Comparison of ENCODE assay signal across 8 cellular contexts in the genomic region with DNA sequence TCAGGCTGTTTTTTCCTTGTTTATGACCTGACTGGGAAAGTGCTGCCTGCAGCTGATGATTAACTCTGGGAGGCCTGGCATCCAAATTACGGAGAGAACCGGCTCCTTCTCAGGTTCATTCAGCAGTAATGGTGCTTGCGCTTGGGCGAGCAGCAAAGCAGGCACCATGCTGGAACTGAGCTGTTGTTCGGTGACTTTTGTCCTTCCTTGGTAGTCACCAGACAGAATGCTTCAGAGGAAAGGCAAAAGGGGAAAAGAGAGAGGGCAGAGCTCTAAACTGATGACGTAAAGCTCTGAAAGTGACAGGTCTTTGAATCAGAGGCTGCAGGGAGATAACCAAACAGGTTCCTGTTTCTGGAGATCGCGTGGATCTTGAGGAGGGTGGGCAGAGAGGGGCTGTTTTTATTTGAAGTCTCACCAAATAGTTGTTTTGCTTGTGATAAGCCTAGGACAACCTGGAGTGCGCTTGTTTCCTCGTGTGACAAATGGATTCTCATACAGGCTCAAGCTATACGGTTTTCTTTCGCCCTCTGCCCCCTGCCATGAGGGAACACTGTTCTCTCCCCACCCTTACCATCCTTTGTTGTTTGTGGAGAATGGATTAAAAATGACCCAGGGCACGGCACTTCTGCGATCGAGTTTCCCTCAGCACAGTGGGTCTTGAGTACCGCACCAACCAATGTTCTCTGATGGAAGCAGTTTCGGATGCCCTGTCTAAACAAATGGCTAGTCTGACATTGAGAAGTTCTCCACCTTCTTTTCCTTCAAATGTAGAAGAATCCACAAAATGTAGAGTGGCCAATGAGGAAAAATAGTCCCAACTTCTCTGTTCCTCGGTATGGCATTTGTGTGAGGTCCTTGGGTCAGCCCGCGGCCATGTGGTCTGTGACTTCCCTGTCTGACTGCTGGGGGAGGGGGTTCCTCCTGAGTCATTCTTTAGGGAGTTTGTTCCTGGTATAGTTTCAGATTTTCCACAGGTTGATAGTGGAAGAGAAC. TPM values are rescaled to one million over a fixed set of nuclear protein-coding genes. Genes with fewer than 3 reads are reported as not detected.
DNase-seq lines count a peak whose midpoint lies in the region; ATAC-seq and TF ChIP-seq lines count a peak whose summit lies in the region.

No MANE protein-coding gene starts in this region.

- TF ChIP-seq RAD21 in IMR-90 (IDR thresholded peaks at IDR 0.05; ENCODE audit: low read length) = no peak

- ATAC-seq in GM19467 (IDR thresholded peaks at IDR 0.05; ENCODE audit: unreplicated experiment) (peak; percentile 31), IMR-90 (ENCODE audit: low read depth) (no peak)

- H2AFZ ChIP-seq in IMR-90 (replicated peaks; ENCODE audit: low read length, poor library complexity) = peak overlapping the region; percentile 65

- CTCF ChIA-PET in IMR-90 (lab: Yijun Ruan, JAX) (no interaction called here), RWPE1 (lab: Yijun Ruan, JAX) (interaction anchor here (0.7 kb wide), 1 partner anchor 12 kb away, joined by 3 read pairs; no protein-coding TSS in a partner anchor)

- POLR2A ChIA-PET in IMR-90 (lab: Charles Lee; ENCODE audit: unreplicated experiment) = no interaction called here
- POLR2A ChIA-PET in RWPE1 (lab: Yijun Ruan, JAX; ENCODE audit: low non-redundant PET) = no interaction called here

- H2BK15ac ChIP-seq in IMR-90 (ENCODE audit: low read depth, low read length) = peak overlapping the region; percentile 25; the same call in 1 of the 3 replicates

- H2BK120ac ChIP-seq in IMR-90 (ENCODE audit: low read depth, low read length) = peak overlapping the region; percentile 25; the same call in 1 of the 2 replicates

- H3K9ac ChIP-seq in IMR-90 (ENCODE audit: low read depth, low read length) = no peak overlapping the region

- H3K14ac ChIP-seq in IMR-90 (replicated peaks; ENCODE audit: low read depth, low read length) = peak overlapping the region; percentile 17; the same call in 1 of the 2 replicates

- H3K56ac ChIP-seq in IMR-90 (ENCODE audit: extremely low read depth, insufficient read depth, low read length) = no peak overlapping the region

- H2AK9ac ChIP-seq in IMR-90 (replicated peaks; ENCODE audit: low read depth, low read length, poor library complexity) = no peak overlapping the region

- dilution Hi-C loops in IMR-90 (cut with HindIII; ENCODE audit: low sequenced_read_pairs, unreplicated experiment) = no loop called here

- intact Hi-C loops in IMR-90 (cut with micrococcal nuclease) = loop anchor here (2.0 to 5.0 kb wide), 2 partner anchors 53 to 85 kb away; no protein-coding TSS in a partner anchor
- intact Hi-C loops in adrenal gland (cut with DNase I) = loop anchor here in 1 of 2 donors (10.0 kb wide), 1 partner anchor 107 kb away; no protein-coding TSS in a partner anchor
- intact Hi-C loops in tibial artery (cut with DNase I; ENCODE audit: low total_unique reads) = loop anchor here (5.0 kb wide), 1 partner anchor 110 kb away; no protein-coding TSS in a partner anchor

- H2BK5ac ChIP-seq in IMR-90 (ENCODE audit: low read depth, low read length, poor library complexity, severe bottlenecking) = no peak overlapping the region

- H3K9me1 ChIP-seq in IMR-90 (ENCODE audit: insufficient read depth, low read length) = no peaks in the 10 kb centered on the region

- H3K79me1 ChIP-seq in IMR-90 (ENCODE audit: low read depth in 1 of 2, low read length in 2 of 2) = no peaks in the 10 kb centered on the region

- peak overlapping the region; percentile 9 for H3K18ac ChIP-seq in IMR-90 (ENCODE audit: low read depth, low read length)

- in situ Hi-C loops in IMR-90 (cut with MboI; ENCODE audit: low sequenced_read_pairs) = loop anchor here (5.0 kb wide), 1 partner anchor 105 kb away; no protein-coding TSS in a partner anchor

- H4K20me1 ChIP-seq in DOHH2 (ENCODE audit: control insufficient read depth, insufficient read depth, low read depth, low read length) (no peaks in the 10 kb centered on the region), IMR-90 (ENCODE audit: insufficient read depth, low read length) (no peaks in the 10 kb centered on the region)

- H3K4me2 ChIP-seq in DOHH2 (ENCODE audit: low read length) (peak overlapping the region; percentile 65), IMR-90 (ENCODE audit: low read depth, low read length) (peak overlapping the region; percentile 26; the same call in 1 of the 2 replicates)

- H3K79me2 ChIP-seq in DOHH2 (ENCODE audit: control insufficient read depth, low read length) = peaks cover 63% of the 10 kb centered on the region

- 0 out of 2 replicates have a peak overlapping the region, but pooled peaks have one; percentile 46 for H2AK5ac ChIP-seq in IMR-90 (ENCODE audit: low read depth, low read length)

- no peaks in the 10 kb centered on the region for H3K9me2 ChIP-seq in DOHH2 (replicated peaks; ENCODE audit: control insufficient read depth, low read length)

- H3K4me3 ChIP-seq in DOHH2 (ENCODE audit: low read length) = peak overlapping the region; percentile 99
- no peak overlapping the region for H3K4me3 ChIP-seq in IMR-90 (ENCODE audit: insufficient read depth, low read depth, low read length)
- peak overlapping the region in 1 of 4 donors; percentile 71 for H3K4me3 ChIP-seq in adrenal gland
- H3K4me3 ChIP-seq in tibial artery = no peak overlapping the region

- TF ChIP-seq CTCF in DOHH2 (IDR thresholded peaks at IDR 0.05; ENCODE audit: low read depth, low read length, poor library complexity, severe bottlenecking) = no peak
- no peak for TF ChIP-seq CTCF in IMR-90 (conservative IDR thresholded peaks at IDR 0.05; ENCODE audit: low read depth, low read length)
- TF ChIP-seq CTCF in adrenal gland (IDR thresholded peaks at IDR 0.05) = no peak
- TF ChIP-seq CTCF in tibial artery (IDR thresholded peaks at IDR 0.05) = no peak
- no peak for TF ChIP-seq CTCF in RWPE1 (conservative IDR thresholded peaks at IDR 0.05; ENCODE audit: low read depth)

- H4K91ac ChIP-seq in IMR-90 (ENCODE audit: insufficient read depth, low read depth, low read length) = peak overlapping the region; percentile 64

- no peak overlapping the region for H3K23ac ChIP-seq in IMR-90 (ENCODE audit: low read depth, low read length)

- no peak for DNase-seq in IMR-90
- DNase-seq in adrenal gland = peak; percentile 30 to 69 (median 47)
- peak; percentile 22 to 78 for DNase-seq in lung microvascular endothelial cell (ENCODE audit: low read depth in 2 of 2)
- DNase-seq in tibial artery = peak; percentile 60 to 73
- no peak for DNase-seq in RWPE1 (ENCODE audit: low spot score)
- DNase-seq in NCI-H748 treated with DMSO at 0.1 percent for 48 hours (lab: John Stamatoyannopoulos, UW) = no peak

- H3K4me1 ChIP-seq in DOHH2 (ENCODE audit: control insufficient read depth, low read length) (peaks cover 50% of the 10 kb centered on the region), IMR-90 (ENCODE audit: control insufficient read depth, insufficient read depth, low read length) (peaks cover 2% of the 10 kb centered on the region), adrenal gland (replicated peaks in 1 of 2) (peaks cover 6 to 15% of the 10 kb centered on the region in 2 donors), tibial artery (peaks cover 0 to 17% (median 3%) of the 10 kb centered on the region in 4 donors)

- H4K5ac ChIP-seq in IMR-90 (ENCODE audit: low read depth, low read length) = no peak overlapping the region

- 85% methylated on average over 6 of the region's 20 CpGs; no CpG with 5 or more reads in 1 of the 2 experiments for WGBS in IMR-90 (ENCODE audit: extremely low coverage in 2 of 2, insufficient read length in 1 of 2), 2 experiments
- 69 to 75% (median 72%) methylated on average over 20 of the region's 20 CpGs for WGBS in adrenal gland, 4 donors

- BruUV-seq in IMR-90 (replicated peaks; lab: Mats Ljungman, UMichigan) = no TSS peak

- H4K8ac ChIP-seq in IMR-90 (ENCODE audit: low read depth in 2 of 2, low read length in 2 of 2) = 0 out of 4 replicates have a peak overlapping the region, but pooled peaks of 1 of the 2 experiments have one; percentile 20

- peaks cover 28% of the 10 kb centered on the region for H3F3A ChIP-seq in DOHH2 (ENCODE audit: control insufficient read depth, insufficient read depth)

- peaks cover 51% of the 10 kb centered on the region for H3K36me3 ChIP-seq in DOHH2 (ENCODE audit: control insufficient read depth, low read length)
- no peaks in the 10 kb centered on the region for H3K36me3 ChIP-seq in IMR-90 (ENCODE audit: control insufficient read depth, insufficient read depth, low read length)
- no peaks in the 10 kb centered on the region for H3K36me3 ChIP-seq in adrenal gland (replicated peaks in 1 of 2)
- no peaks in the 10 kb centered on the region for H3K36me3 ChIP-seq in tibial artery

- H3K4ac ChIP-seq in IMR-90 (ENCODE audit: low read depth, low read length) = peak overlapping the region; percentile 37

- no peak for TF ChIP-seq POLR2A in IMR-90 (IDR thresholded peaks at IDR 0.05; ENCODE audit: low read depth, low read length)
- TF ChIP-seq POLR2A in adrenal gland (IDR thresholded peaks at IDR 0.05) = no peak

- peak overlapping the region; percentile 16; the same call in 1 of the 2 replicates for H2BK20ac ChIP-seq in IMR-90 (ENCODE audit: low read depth, low read length)

- H3K27ac ChIP-seq in DOHH2 (ENCODE audit: low read depth, low read length) = peak overlapping the region; percentile 87
- H3K27ac ChIP-seq in IMR-90 (ENCODE audit: insufficient read depth, low read length) = no peak overlapping the region
- H3K27ac ChIP-seq in adrenal gland = peak overlapping the region; percentile 2 to 91 (median 34)
- H3K27ac ChIP-seq in tibial artery = peak overlapping the region in 1 of 2 donors; percentile 79
- no peak overlapping the region for H3K27ac ChIP-seq in RWPE1

- H3K9me3 ChIP-seq in DOHH2 (ENCODE audit: control insufficient read depth, insufficient read depth, low read length) = no peaks in the 10 kb centered on the region
- no peaks in the 10 kb centered on the region for H3K9me3 ChIP-seq in IMR-90 (ENCODE audit: control insufficient read depth, insufficient read depth, low read length)
- no peaks in the 10 kb centered on the region for H3K9me3 ChIP-seq in adrenal gland (replicated peaks in 1 of 3)
- H3K9me3 ChIP-seq in tibial artery = no peaks in the 10 kb centered on the region

- H3K27me3 ChIP-seq in DOHH2 (ENCODE audit: control insufficient read depth, low read length) = no peaks in the 10 kb centered on the region
- no peaks in the 10 kb centered on the region for H3K27me3 ChIP-seq in IMR-90 (ENCODE audit: control insufficient read depth, insufficient read depth, low read length)
- H3K27me3 ChIP-seq in adrenal gland = no peaks in the 10 kb centered on the region
- H3K27me3 ChIP-seq in tibial artery = no peaks in the 10 kb centered on the region

TF ChIP-seq in IMR-90, 13 proteins besides CTCF, POLR2A, EP300 and RAD21 (continues in another document):
- TF ChIP-seq BHLHE40 (IDR thresholded peaks at IDR 0.05; ENCODE audit: low read depth, low read length) (no peak), RCOR1 (IDR thresholded peaks at IDR 0.05; ENCODE audit: insufficient replicate concordance, low read length) (no peak), CEBPB (IDR thresholded peaks at IDR 0.05; ENCODE audit: low read depth, low read length) (no peak)

RNA-seq across cellular contexts. Expression of a gene that starts 1.3 kb away (rescaled TPM):
- total RNA-seq in IMR-90 (2012; rRNA removed) (2.5 and 3.0 TPM in 2 replicates), adrenal gland (10 to 100 TPM in 6 of 8 donors, 1 to 10 TPM in 2; 3.3 to 23.8 (median 11.0) TPM), lung microvascular endothelial cell (138 and 180 TPM in 2 replicates)
- polyA plus RNA-seq in IMR-90 (2012; rRNA removed) (0.87 and 1.7 TPM in 2 replicates), adrenal gland (1 to 10 TPM; 2.5 to 8.2 (median 4.8) TPM)
- 0.42 and 0.52 TPM in 2 replicates for polyA plus RNA-seq in IMR-90 (2012; cell fraction: cytosol; rRNA removed)
- 0.48 and 2.8 TPM in 2 replicates for polyA plus RNA-seq in IMR-90 (2012; cell fraction: nucleus; rRNA removed; ENCODE audit: low replicate concordance)

Comparison
In these comparisons a context has a peak if more than half of its experiments do, and no peak if none do; other contexts are left out.
1. H3K27ac ChIP-seq: peak in DOHH2 (single experiment) and adrenal gland (5 of 5); none in IMR-90 (single experiment) and RWPE1 (single experiment).
2. DNase-seq: peak in adrenal gland (7 of 7), lung microvascular endothelial cell (2 of 2) and tibial artery (2 of 2); none in IMR-90 (single experiment), RWPE1 (single experiment) and NCI-H748 treated with DMSO at 0.1 percent for 48 hours (single experiment).